ENCODE assay signal across 8 cellular contexts in genomic region chr9:120841930-120842684, GRCh38. TPM values are rescaled to one million over a fixed set of nuclear protein-coding genes. Genes with fewer than 3 reads are reported as not detected.
DNase-seq lines count a peak whose midpoint lies in the region; ATAC-seq and TF ChIP-seq lines count a peak whose summit lies in the region.

No MANE protein-coding gene starts in this region.

- H3K9me3 Mint-ChIP-seq in CD4-positive, alpha-beta memory T cell = peaks cover 0 to 1% (median 0%) of the 10 kb centered on the region in 8 donors
- H3K9me3 Mint-ChIP-seq in natural killer cell treated with Interleukin-12 subunit alpha and Interleukin-12 subunit beta and Interleukin-15 and Interleukin-18, amount 100 ng/mL, for 72 hours = no peaks in the 10 kb centered on the region

- no peak for DNase-seq in CD4-positive, alpha-beta memory T cell
- peak; percentile 23 for DNase-seq in H7
- DNase-seq in RKO (ENCODE audit: low spot score) = peak; percentile 48
- DNase-seq in epithelial cell of esophagus (ENCODE audit: low read depth) = peak; percentile 46
- DNase-seq in natural killer cell treated with Interleukin-12 subunit alpha and Interleukin-12 subunit beta and Interleukin-15 and Interleukin-18, amount 100 ng/mL, for 72 hours (ENCODE audit: low spot score) = no peak
- no peak for DNase-seq in activated effector memory CD4-positive, alpha-beta T cell treated with Interleukin-2 at 50 U/mL for 16 hours
- DNase-seq in NCI-H1694 (lab: John Stamatoyannopoulos, UW) = no peak

- peak overlapping the region; percentile 92 to 98 (median 96) for H3K4me3 Mint-ChIP-seq in CD4-positive, alpha-beta memory T cell
- peak overlapping the region; percentile 100 for H3K4me3 Mint-ChIP-seq in natural killer cell treated with Interleukin-12 subunit alpha and Interleukin-12 subunit beta and Interleukin-15 and Interleukin-18, amount 100 ng/mL, for 72 hours

- ATAC-seq in natural killer cell treated with Interleukin-12 subunit alpha and Interleukin-12 subunit beta and Interleukin-15 and Interleukin-18, amount 100 ng/mL, for 72 hours = peak in 1 of 2 donors; percentile 8
- ATAC-seq in HG02642 (IDR thresholded peaks at IDR 0.05; ENCODE audit: poor library complexity, unreplicated experiment) = no peak

- TF ChIP-seq CTCF in epithelial cell of esophagus (IDR thresholded peaks at IDR 0.05; ENCODE audit: insufficient read depth, low read depth, low read length, missing control alignments) = no peak

- POLR2A ChIA-PET in CD4-positive, alpha-beta memory T cell (lab: Charles Lee; ENCODE audit: partially characterized antibody) = interaction anchor here (0.6 to 7.4 kb wide), 19 partner anchors 8 to 279 kb away, joined by 3 to 149 read pairs (median 4); partner anchors contain the start of genes FBXW2, PHF19 and TRAF1

- peaks cover 58 to 84% (median 72%) of the 10 kb centered on the region in 4 donors for H3K4me1 Mint-ChIP-seq in CD4-positive, alpha-beta memory T cell
- peaks cover 58 to 63% of the 10 kb centered on the region in 2 donors for H3K4me1 Mint-ChIP-seq in natural killer cell treated with Interleukin-12 subunit alpha and Interleukin-12 subunit beta and Interleukin-15 and Interleukin-18, amount 100 ng/mL, for 72 hours (ENCODE audit: low read depth in 2 of 2)

- intact Hi-C loops in CD4-positive, alpha-beta memory T cell (cut with micrococcal nuclease) = loop anchor here (2.0 kb wide), 3 partner anchors 35 to 87 kb away; partner anchors contain the start of gene PHF19

- no peaks in the 10 kb centered on the region for H3K36me3 ChIP-seq in CD4-positive, alpha-beta memory T cell (ENCODE audit: insufficient read depth, low read length)
- no peaks in the 10 kb centered on the region; the same call in 1 of the 2 replicates for H3K36me3 ChIP-seq in H7 (replicated peaks; ENCODE audit: control insufficient read depth, insufficient read depth, low read length)

- peak overlapping the region; percentile 96 to 98 (median 98) for H3K27ac Mint-ChIP-seq in CD4-positive, alpha-beta memory T cell
- H3K27ac Mint-ChIP-seq in natural killer cell treated with Interleukin-12 subunit alpha and Interleukin-12 subunit beta and Interleukin-15 and Interleukin-18, amount 100 ng/mL, for 72 hours = peak overlapping the region; percentile 99 to 100

- H3K4me3 ChIP-seq in CD4-positive, alpha-beta memory T cell (ENCODE audit: low read length in 2 of 2) = peak overlapping the region; percentile 78 to 84
- H3K4me3 ChIP-seq in H7 (ENCODE audit: insufficient read depth, low read depth, low read length) = peak overlapping the region; percentile 91
- peak overlapping the region; percentile 100 for H3K4me3 ChIP-seq in epithelial cell of esophagus (ENCODE audit: low read length)

- CTCF ChIA-PET in CD4-positive, alpha-beta memory T cell (lab: Charles Lee; ENCODE audit: partially characterized antibody) = interaction anchor here (0.7 to 3.5 kb wide), 6 partner anchors 11 to 218 kb away, joined by 3 to 15 read pairs (median 3); no protein-coding TSS in a partner anchor

- peaks cover 72% of the 10 kb centered on the region for H3K4me1 ChIP-seq in CD4-positive, alpha-beta memory T cell (ENCODE audit: insufficient read depth, low read length)

- H3K27me3 ChIP-seq in CD4-positive, alpha-beta memory T cell (ENCODE audit: insufficient read depth, low read length) = no peaks in the 10 kb centered on the region
- no peaks in the 10 kb centered on the region for H3K27me3 ChIP-seq in H7 (ENCODE audit: control insufficient read depth, insufficient read depth, low read length)

- no peaks in the 10 kb centered on the region for H3K9me3 ChIP-seq in CD4-positive, alpha-beta memory T cell (ENCODE audit: control insufficient read depth in 1 of 2, low read length in 2 of 2)

- no peaks in the 10 kb centered on the region for H3K27me3 Mint-ChIP-seq in CD4-positive, alpha-beta memory T cell
- H3K27me3 Mint-ChIP-seq in natural killer cell treated with Interleukin-12 subunit alpha and Interleukin-12 subunit beta and Interleukin-15 and Interleukin-18, amount 100 ng/mL, for 72 hours = no peaks in the 10 kb centered on the region

- H3K27ac ChIP-seq in CD4-positive, alpha-beta memory T cell (ENCODE audit: low read depth, low read length) = peak overlapping the region; percentile 98

- H3K36me3 Mint-ChIP-seq in CD4-positive, alpha-beta memory T cell = peaks cover 48 to 56% of the 10 kb centered on the region in 2 donors
- peaks cover 14% of the 10 kb centered on the region for H3K36me3 Mint-ChIP-seq in natural killer cell treated with Interleukin-12 subunit alpha and Interleukin-12 subunit beta and Interleukin-15 and Interleukin-18, amount 100 ng/mL, for 72 hours

RNA-seq across cellular contexts. Expression of gene PSMD5, which starts 0.6 kb away (rescaled TPM):
- total RNA-seq in CD4-positive, alpha-beta memory T cell = 10 to 100 TPM; 46.4 to 59.0 TPM
- 10 to 100 TPM; 23.1 to 25.7 TPM for polyA plus RNA-seq in CD4-positive, alpha-beta memory T cell
- 24.3 and 25.6 TPM in 2 replicates for total RNA-seq in H7 (2014; rRNA removed; shearing (Covaris generic))
- 10 to 100 TPM; 59.5 to 70.4 TPM for total RNA-seq in natural killer cell treated with Interleukin-12 subunit alpha and Interleukin-12 subunit beta and Interleukin-15 and Interleukin-18, amount 100 ng/mL, for 72 hours

RNA-seq across cellular contexts. Expression of gene PHF19, which starts 34.9 kb away (rescaled TPM):
- 100 to 1,000 TPM; 194 to 201 TPM for total RNA-seq in CD4-positive, alpha-beta memory T cell
- polyA plus RNA-seq in CD4-positive, alpha-beta memory T cell = 10 to 100 TPM; 15.4 to 17.8 TPM
- 35.5 and 40.1 TPM in 2 replicates for total RNA-seq in H7 (2014; rRNA removed; shearing (Covaris generic))
- total RNA-seq in natural killer cell treated with Interleukin-12 subunit alpha and Interleukin-12 subunit beta and Interleukin-15 and Interleukin-18, amount 100 ng/mL, for 72 hours = 100 to 1,000 TPM in 1 of 2 donors, 10 to 100 TPM in 1; 97.4 to 177 TPM

RNA-seq across cellular contexts. Expression of gene FBXW2, which starts 48.9 kb away (rescaled TPM):
- total RNA-seq in CD4-positive, alpha-beta memory T cell = 10 to 100 TPM; 73.7 to 77.8 TPM
- 10 to 100 TPM; 40.5 to 45.1 TPM for polyA plus RNA-seq in CD4-positive, alpha-beta memory T cell
- 17.0 and 31.4 TPM in 2 replicates for total RNA-seq in H7 (2014; rRNA removed; shearing (Covaris generic))
- total RNA-seq in natural killer cell treated with Interleukin-12 subunit alpha and Interleukin-12 subunit beta and Interleukin-15 and Interleukin-18, amount 100 ng/mL, for 72 hours = 100 to 1,000 TPM in 1 of 2 donors, 10 to 100 TPM in 1; 73.6 to 105 TPM

Comparison
In these comparisons a context has a peak if more than half of its experiments do, and no peak if none do; other contexts are left out.
1. DNase-seq: peak in H7 (single experiment), RKO (single experiment) and epithelial cell of esophagus (single experiment); none in CD4-positive, alpha-beta memory T cell (0 of 5), natural killer cell treated with Interleukin-12 subunit alpha and Interleukin-12 subunit beta and Interleukin-15 and Interleukin-18, amount 100 ng/mL, for 72 hours (single experiment), activated effector memory CD4-positive, alpha-beta T cell treated with Interleukin-2 at 50 U/mL for 16 hours (single experiment) and NCI-H1694 (single experiment).
2. Peak in every context shown above with its lines, with median percentiles within 50 percentile points of each other: H3K4me3 ChIP-seq.